In genomic region chr9:137298401-137298982, GRCh38 we compare ENCODE assay signal across 2 cellular contexts.
TF ChIP-seq lines count a peak whose summit lies in the region.

No MANE protein-coding gene starts in this region.

TF ChIP-seq in H1, 55 proteins besides CTCF, POLR2A, EP300 and RAD21:
- TF ChIP-seq HDAC6 (IDR thresholded peaks at IDR 0.05; ENCODE audit: low read depth, low read length): no peak
- TF ChIP-seq SP2 (IDR thresholded peaks at IDR 0.05; ENCODE audit: low read length): no peak
- no peak for TF ChIP-seq EZH2 (IDR thresholded peaks at IDR 0.05; ENCODE audit: low read depth, low read length, severe bottlenecking)
- no peak for TF ChIP-seq SAP30 (IDR thresholded peaks at IDR 0.05; ENCODE audit: insufficient read depth, insufficient replicate concordance, low read length)
- no peak for TF ChIP-seq RXRA (IDR thresholded peaks at IDR 0.05; ENCODE audit: insufficient read depth, low read depth, low read length)
- TF ChIP-seq SIX5 (IDR thresholded peaks at IDR 0.05; ENCODE audit: low read depth, low read length): no peak
- TF ChIP-seq FOSL1 (IDR thresholded peaks at IDR 0.05; ENCODE audit: insufficient read depth, low read depth, low read length): no peak
- TF ChIP-seq ATF2 (IDR thresholded peaks at IDR 0.05; ENCODE audit: low read length): no peak
- no peak for TF ChIP-seq CEBPB (IDR thresholded peaks at IDR 0.05; ENCODE audit: low read depth, low read length)
- TF ChIP-seq MAFK (IDR thresholded peaks at IDR 0.05; ENCODE audit: low read depth, low read length): no peak
- no peak for TF ChIP-seq GTF2F1 (IDR thresholded peaks at IDR 0.05; ENCODE audit: borderline replicate concordance, low read depth, low read length)
- TF ChIP-seq TCF12 (IDR thresholded peaks at IDR 0.05; ENCODE audit: low read depth, low read length): no peak
- TF ChIP-seq EGR1 (IDR thresholded peaks at IDR 0.05; ENCODE audit: borderline replicate concordance, low read depth, low read length): no peak
- no peak for TF ChIP-seq KDM4A (IDR thresholded peaks at IDR 0.05; ENCODE audit: low read depth, low read length, severe bottlenecking)
- no peak for TF ChIP-seq KDM5A (IDR thresholded peaks at IDR 0.05; ENCODE audit: low read length)
- TF ChIP-seq TEAD4 (IDR thresholded peaks at IDR 0.05; ENCODE audit: low read depth, low read length): no peak
- TF ChIP-seq CHD1 (IDR thresholded peaks at IDR 0.05; ENCODE audit: low read depth, low read length): no peak

TF ChIP-seq in liver, 16 proteins besides CTCF, POLR2A, EP300 and RAD21:
- no peak for TF ChIP-seq ZBTB33 (IDR thresholded peaks at IDR 0.05)
- TF ChIP-seq NR2F2 (IDR thresholded peaks at IDR 0.05): peak; percentile 15
